1 cellular context compared by ENCODE assay signal in genomic region chr2:240469239-240469636, GRCh38.
TF ChIP-seq lines count a peak whose summit lies in the region.

No MANE protein-coding gene starts in this region.

TF ChIP-seq in SK-N-SH, 30 proteins besides CTCF, POLR2A, EP300 and RAD21 (continued from another document):
- TF ChIP-seq SIN3A (IDR thresholded peaks at IDR 0.05; ENCODE audit: borderline replicate concordance, low read depth, low read length): no peak
